ENCODE assay signal across 1 cellular context in the genomic region with DNA sequence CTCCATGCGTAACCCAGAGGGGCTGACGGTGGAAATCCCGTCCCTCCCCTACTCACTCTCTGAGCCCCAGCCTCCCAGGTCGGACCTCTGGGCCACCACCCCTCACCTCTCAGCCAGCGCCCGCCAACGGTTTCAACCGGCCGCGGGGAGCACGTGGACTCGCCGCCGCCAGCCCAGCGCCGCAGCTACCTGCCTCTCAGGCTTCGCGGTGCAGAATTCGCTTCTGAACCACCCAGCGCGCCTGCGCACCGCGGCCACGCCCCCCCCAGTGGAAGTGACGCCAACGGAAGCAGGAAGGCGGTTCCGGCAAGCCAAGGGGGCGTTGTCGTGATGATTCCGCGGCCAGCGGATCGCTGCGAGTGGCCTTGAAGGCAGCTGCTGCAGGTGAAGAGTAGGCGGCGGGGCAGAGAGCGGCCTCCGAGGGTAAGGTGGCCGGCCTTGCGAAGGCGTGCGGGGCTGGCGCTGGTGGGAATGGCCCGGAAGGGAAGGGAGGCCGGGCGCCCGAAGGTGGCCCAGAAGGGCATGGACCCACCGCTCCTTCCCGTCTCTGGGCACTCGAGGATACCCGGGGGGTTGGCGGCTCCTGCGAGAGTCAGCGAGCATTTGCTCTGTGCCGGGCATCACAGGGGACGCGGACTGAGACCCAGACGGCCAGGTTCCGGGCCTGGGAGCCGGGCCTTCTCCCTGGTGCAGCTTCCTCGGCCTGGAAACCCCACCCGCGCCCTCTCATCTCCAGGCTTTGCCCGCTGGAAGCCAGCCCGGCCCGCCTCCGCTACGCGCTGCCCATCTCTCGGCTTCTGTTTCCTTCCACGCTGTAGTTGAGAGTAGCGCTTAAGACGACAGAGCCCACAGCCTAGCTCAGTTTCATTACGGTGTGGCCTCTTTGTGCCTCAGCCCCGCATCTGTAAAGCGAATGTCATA.
TF ChIP-seq lines count a peak whose summit lies in the region.

A gene with protein sequence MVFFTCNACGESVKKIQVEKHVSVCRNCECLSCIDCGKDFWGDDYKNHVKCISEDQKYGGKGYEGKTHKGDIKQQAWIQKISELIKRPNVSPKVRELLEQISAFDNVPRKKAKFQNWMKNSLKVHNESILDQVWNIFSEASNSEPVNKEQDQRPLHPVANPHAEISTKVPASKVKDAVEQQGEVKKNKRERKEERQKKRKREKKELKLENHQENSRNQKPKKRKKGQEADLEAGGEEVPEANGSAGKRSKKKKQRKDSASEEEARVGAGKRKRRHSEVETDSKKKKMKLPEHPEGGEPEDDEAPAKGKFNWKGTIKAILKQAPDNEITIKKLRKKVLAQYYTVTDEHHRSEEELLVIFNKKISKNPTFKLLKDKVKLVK (minus strand): TSS at position 225 of the 921 bp plus-strand sequence. CDS start 6,412 bp downstream, outside the sequence.
A gene with protein sequence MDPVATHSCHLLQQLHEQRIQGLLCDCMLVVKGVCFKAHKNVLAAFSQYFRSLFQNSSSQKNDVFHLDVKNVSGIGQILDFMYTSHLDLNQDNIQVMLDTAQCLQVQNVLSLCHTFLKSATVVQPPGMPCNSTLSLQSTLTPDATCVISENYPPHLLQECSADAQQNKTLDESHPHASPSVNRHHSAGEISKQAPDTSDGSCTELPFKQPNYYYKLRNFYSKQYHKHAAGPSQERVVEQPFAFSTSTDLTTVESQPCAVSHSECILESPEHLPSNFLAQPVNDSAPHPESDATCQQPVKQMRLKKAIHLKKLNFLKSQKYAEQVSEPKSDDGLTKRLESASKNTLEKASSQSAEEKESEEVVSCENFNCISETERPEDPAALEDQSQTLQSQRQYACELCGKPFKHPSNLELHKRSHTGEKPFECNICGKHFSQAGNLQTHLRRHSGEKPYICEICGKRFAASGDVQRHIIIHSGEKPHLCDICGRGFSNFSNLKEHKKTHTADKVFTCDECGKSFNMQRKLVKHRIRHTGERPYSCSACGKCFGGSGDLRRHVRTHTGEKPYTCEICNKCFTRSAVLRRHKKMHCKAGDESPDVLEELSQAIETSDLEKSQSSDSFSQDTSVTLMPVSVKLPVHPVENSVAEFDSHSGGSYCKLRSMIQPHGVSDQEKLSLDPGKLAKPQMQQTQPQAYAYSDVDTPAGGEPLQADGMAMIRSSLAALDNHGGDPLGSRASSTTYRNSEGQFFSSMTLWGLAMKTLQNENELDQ (plus strand): TSS at position 322 of the 921 bp plus-strand sequence. CDS start 9,695 bp downstream, outside the sequence.

TF ChIP-seq in HepG2, 621 proteins besides CTCF, POLR2A, EP300 and RAD21 (continued from another document and continues in another):
- TF ChIP-seq, protein P1, sequence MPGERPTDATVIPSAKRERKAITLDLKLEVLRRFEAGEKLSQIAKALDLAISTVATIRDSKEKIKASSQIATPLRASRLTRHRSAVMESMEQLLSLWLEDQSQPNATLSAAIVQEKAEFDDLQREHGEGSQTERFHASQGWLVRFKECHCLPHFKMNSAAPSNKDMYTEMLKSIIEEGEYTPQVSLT (CRISPR knock-in tag; IDR thresholded peaks at IDR 0.05; ENCODE audit: borderline replicate concordance, low read depth): no peak
- TF ChIP-seq, protein P2, sequence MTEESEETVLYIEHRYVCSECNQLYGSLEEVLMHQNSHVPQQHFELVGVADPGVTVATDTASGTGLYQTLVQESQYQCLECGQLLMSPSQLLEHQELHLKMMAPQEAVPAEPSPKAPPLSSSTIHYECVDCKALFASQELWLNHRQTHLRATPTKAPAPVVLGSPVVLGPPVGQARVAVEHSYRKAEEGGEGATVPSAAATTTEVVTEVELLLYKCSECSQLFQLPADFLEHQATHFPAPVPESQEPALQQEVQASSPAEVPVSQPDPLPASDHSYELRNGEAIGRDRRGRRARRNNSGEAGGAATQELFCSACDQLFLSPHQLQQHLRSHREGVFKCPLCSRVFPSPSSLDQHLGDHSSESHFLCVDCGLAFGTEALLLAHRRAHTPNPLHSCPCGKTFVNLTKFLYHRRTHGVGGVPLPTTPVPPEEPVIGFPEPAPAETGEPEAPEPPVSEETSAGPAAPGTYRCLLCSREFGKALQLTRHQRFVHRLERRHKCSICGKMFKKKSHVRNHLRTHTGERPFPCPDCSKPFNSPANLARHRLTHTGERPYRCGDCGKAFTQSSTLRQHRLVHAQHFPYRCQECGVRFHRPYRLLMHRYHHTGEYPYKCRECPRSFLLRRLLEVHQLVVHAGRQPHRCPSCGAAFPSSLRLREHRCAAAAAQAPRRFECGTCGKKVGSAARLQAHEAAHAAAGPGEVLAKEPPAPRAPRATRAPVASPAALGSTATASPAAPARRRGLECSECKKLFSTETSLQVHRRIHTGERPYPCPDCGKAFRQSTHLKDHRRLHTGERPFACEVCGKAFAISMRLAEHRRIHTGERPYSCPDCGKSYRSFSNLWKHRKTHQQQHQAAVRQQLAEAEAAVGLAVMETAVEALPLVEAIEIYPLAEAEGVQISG (CRISPR knock-in tag; IDR thresholded peaks at IDR 0.05): peak; percentile 87
- no peak for TF ChIP-seq ZNF841 (CRISPR knock-in tag; IDR thresholded peaks at IDR 0.05; ENCODE audit: borderline replicate concordance)
- no peak for TF ChIP-seq PTBP1 (IDR thresholded peaks at IDR 0.05; ENCODE audit: low read depth, low read length, poor library complexity, severe bottlenecking)
- TF ChIP-seq, protein P3, sequence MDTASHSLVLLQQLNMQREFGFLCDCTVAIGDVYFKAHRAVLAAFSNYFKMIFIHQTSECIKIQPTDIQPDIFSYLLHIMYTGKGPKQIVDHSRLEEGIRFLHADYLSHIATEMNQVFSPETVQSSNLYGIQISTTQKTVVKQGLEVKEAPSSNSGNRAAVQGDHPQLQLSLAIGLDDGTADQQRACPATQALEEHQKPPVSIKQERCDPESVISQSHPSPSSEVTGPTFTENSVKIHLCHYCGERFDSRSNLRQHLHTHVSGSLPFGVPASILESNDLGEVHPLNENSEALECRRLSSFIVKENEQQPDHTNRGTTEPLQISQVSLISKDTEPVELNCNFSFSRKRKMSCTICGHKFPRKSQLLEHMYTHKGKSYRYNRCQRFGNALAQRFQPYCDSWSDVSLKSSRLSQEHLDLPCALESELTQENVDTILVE (CRISPR knock-in tag; IDR thresholded peaks at IDR 0.05): no peak
- no peak for TF ChIP-seq NAIF1 (CRISPR knock-in tag; IDR thresholded peaks at IDR 0.05; ENCODE audit: borderline replicate concordance)
- TF ChIP-seq AKAP8 (CRISPR knock-in tag; IDR thresholded peaks at IDR 0.05): no peak; the same call in 1 of the 2 replicates
- TF ChIP-seq SOX13 (IDR thresholded peaks at IDR 0.05): no peak
- peak in 1 of 2 experiments; percentile 11; a peak in 1 of 4 replicates for TF ChIP-seq SOX13 (CRISPR knock-in tag; conservative IDR thresholded peaks at IDR 0.05 in 1 of 2, IDR thresholded peaks at IDR 0.05 in 1 of 2)
- no peak for TF ChIP-seq TMF1 (CRISPR knock-in tag; IDR thresholded peaks at IDR 0.05; ENCODE audit: low read depth)
- TF ChIP-seq ZNF746 (CRISPR knock-in tag; IDR thresholded peaks at IDR 0.05): no peak
- no peak for TF ChIP-seq FOXK2 (IDR thresholded peaks at IDR 0.05)
- TF ChIP-seq ARID2 (CRISPR knock-in tag; IDR thresholded peaks at IDR 0.05; ENCODE audit: borderline replicate concordance): 0 out of 2 replicates have a peak, but pooled peaks have one; percentile 40
- TF ChIP-seq ZNF317 (CRISPR knock-in tag; IDR thresholded peaks at IDR 0.05): no peak
- TF ChIP-seq SMARCC2 (IDR thresholded peaks at IDR 0.05): no peak
- TF ChIP-seq EHMT2 (IDR thresholded peaks at IDR 0.05; ENCODE audit: borderline replicate concordance, low read depth, low read length): no peak
- TF ChIP-seq ZNF253 (CRISPR knock-in tag; IDR thresholded peaks at IDR 0.05; ENCODE audit: borderline replicate concordance): peak; percentile 91; the same call in 1 of the 2 replicates
- no peak for TF ChIP-seq JARID2 (CRISPR knock-in tag; IDR thresholded peaks at IDR 0.05; ENCODE audit: insufficient replicate concordance)
- peak; percentile 93 for TF ChIP-seq YEATS4 (CRISPR knock-in tag; IDR thresholded peaks at IDR 0.05; ENCODE audit: borderline replicate concordance)
- TF ChIP-seq, protein P4, sequence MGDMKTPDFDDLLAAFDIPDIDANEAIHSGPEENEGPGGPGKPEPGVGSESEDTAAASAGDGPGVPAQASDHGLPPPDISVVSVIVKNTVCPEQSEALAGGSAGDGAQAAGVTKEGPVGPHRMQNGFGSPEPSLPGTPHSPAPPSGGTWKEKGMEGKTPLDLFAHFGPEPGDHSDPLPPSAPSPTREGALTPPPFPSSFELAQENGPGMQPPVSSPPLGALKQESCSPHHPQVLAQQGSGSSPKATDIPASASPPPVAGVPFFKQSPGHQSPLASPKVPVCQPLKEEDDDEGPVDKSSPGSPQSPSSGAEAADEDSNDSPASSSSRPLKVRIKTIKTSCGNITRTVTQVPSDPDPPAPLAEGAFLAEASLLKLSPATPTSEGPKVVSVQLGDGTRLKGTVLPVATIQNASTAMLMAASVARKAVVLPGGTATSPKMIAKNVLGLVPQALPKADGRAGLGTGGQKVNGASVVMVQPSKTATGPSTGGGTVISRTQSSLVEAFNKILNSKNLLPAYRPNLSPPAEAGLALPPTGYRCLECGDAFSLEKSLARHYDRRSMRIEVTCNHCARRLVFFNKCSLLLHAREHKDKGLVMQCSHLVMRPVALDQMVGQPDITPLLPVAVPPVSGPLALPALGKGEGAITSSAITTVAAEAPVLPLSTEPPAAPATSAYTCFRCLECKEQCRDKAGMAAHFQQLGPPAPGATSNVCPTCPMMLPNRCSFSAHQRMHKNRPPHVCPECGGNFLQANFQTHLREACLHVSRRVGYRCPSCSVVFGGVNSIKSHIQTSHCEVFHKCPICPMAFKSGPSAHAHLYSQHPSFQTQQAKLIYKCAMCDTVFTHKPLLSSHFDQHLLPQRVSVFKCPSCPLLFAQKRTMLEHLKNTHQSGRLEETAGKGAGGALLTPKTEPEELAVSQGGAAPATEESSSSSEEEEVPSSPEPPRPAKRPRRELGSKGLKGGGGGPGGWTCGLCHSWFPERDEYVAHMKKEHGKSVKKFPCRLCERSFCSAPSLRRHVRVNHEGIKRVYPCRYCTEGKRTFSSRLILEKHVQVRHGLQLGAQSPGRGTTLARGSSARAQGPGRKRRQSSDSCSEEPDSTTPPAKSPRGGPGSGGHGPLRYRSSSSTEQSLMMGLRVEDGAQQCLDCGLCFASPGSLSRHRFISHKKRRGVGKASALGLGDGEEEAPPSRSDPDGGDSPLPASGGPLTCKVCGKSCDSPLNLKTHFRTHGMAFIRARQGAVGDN (CRISPR knock-in tag; IDR thresholded peaks at IDR 0.05): peak; percentile 97
- no peak for TF ChIP-seq TSC22D2 (CRISPR knock-in tag; IDR thresholded peaks at IDR 0.05; ENCODE audit: borderline replicate concordance)
- no peak for TF ChIP-seq FOSL1 (CRISPR knock-in tag; IDR thresholded peaks at IDR 0.05; ENCODE audit: borderline replicate concordance)
- peak; percentile 78; the same call in 1 of the 2 replicates for TF ChIP-seq BRD4 (CRISPR knock-in tag; IDR thresholded peaks at IDR 0.05)
- TF ChIP-seq ZNF607 (CRISPR knock-in tag; IDR thresholded peaks at IDR 0.05; ENCODE audit: borderline replicate concordance): peak; percentile 81; the same call in 1 of the 2 replicates
- TF ChIP-seq FIP1L1 (IDR thresholded peaks at IDR 0.05; ENCODE audit: borderline replicate concordance, insufficient read depth, low read depth, low read length): no peak
- no peak for TF ChIP-seq ZNF569 (CRISPR knock-in tag; IDR thresholded peaks at IDR 0.05; ENCODE audit: borderline replicate concordance)
- no peak for TF ChIP-seq RBM22 (optimal IDR thresholded peaks at IDR 0.05; ENCODE audit: low read length)
- peak; percentile 56; the same call in 1 of the 2 replicates for TF ChIP-seq KLF15 (CRISPR knock-in tag; IDR thresholded peaks at IDR 0.05; ENCODE audit: borderline replicate concordance)
- TF ChIP-seq, protein P5, sequence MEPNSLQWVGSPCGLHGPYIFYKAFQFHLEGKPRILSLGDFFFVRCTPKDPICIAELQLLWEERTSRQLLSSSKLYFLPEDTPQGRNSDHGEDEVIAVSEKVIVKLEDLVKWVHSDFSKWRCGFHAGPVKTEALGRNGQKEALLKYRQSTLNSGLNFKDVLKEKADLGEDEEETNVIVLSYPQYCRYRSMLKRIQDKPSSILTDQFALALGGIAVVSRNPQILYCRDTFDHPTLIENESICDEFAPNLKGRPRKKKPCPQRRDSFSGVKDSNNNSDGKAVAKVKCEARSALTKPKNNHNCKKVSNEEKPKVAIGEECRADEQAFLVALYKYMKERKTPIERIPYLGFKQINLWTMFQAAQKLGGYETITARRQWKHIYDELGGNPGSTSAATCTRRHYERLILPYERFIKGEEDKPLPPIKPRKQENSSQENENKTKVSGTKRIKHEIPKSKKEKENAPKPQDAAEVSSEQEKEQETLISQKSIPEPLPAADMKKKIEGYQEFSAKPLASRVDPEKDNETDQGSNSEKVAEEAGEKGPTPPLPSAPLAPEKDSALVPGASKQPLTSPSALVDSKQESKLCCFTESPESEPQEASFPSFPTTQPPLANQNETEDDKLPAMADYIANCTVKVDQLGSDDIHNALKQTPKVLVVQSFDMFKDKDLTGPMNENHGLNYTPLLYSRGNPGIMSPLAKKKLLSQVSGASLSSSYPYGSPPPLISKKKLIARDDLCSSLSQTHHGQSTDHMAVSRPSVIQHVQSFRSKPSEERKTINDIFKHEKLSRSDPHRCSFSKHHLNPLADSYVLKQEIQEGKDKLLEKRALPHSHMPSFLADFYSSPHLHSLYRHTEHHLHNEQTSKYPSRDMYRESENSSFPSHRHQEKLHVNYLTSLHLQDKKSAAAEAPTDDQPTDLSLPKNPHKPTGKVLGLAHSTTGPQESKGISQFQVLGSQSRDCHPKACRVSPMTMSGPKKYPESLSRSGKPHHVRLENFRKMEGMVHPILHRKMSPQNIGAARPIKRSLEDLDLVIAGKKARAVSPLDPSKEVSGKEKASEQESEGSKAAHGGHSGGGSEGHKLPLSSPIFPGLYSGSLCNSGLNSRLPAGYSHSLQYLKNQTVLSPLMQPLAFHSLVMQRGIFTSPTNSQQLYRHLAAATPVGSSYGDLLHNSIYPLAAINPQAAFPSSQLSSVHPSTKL (CRISPR knock-in tag; IDR thresholded peaks at IDR 0.05): peak; percentile 49; the same call in 1 of the 2 replicates
- TF ChIP-seq ZNF20 (CRISPR knock-in tag; IDR thresholded peaks at IDR 0.05): no peak
- TF ChIP-seq ETV6 (CRISPR knock-in tag; conservative IDR thresholded peaks at IDR 0.05): no peak
- no peak for TF ChIP-seq CEBPB (IDR thresholded peaks at IDR 0.05; ENCODE audit: borderline replicate concordance, low read depth, low read length)
- TF ChIP-seq MAFG (CRISPR knock-in tag; IDR thresholded peaks at IDR 0.05): no peak
- no peak for TF ChIP-seq FOXM1 (CRISPR knock-in tag; IDR thresholded peaks at IDR 0.05)
- no peak for TF ChIP-seq TBP (CRISPR knock-in tag; IDR thresholded peaks at IDR 0.05)
- no peak for TF ChIP-seq ZNF546 (CRISPR knock-in tag; conservative IDR thresholded peaks at IDR 0.05)
- TF ChIP-seq ZNF552 (CRISPR knock-in tag; IDR thresholded peaks at IDR 0.05; ENCODE audit: borderline replicate concordance): no peak
- TF ChIP-seq ZNF432 (CRISPR knock-in tag; IDR thresholded peaks at IDR 0.05; ENCODE audit: borderline replicate concordance): no peak
- TF ChIP-seq ZBTB8A (CRISPR knock-in tag; IDR thresholded peaks at IDR 0.05; ENCODE audit: borderline replicate concordance, low read depth): no peak; the same call in 1 of the 2 replicates
- TF ChIP-seq ZNF251 (CRISPR knock-in tag; IDR thresholded peaks at IDR 0.05): no peak
- peak; percentile 77 for TF ChIP-seq MEF2D (CRISPR knock-in tag; IDR thresholded peaks at IDR 0.05)
- peak; percentile 51; the same call in 1 of the 2 replicates for TF ChIP-seq FOSL2 (CRISPR knock-in tag; IDR thresholded peaks at IDR 0.05)
- TF ChIP-seq HMG20A (CRISPR knock-in tag; IDR thresholded peaks at IDR 0.05; ENCODE audit: borderline replicate concordance): no peak
- TF ChIP-seq, protein P6, sequence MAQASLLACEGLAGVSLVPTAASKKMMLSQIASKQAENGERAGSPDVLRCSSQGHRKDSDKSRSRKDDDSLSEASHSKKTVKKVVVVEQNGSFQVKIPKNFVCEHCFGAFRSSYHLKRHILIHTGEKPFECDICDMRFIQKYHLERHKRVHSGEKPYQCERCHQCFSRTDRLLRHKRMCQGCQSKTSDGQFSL (CRISPR knock-in tag; IDR thresholded peaks at IDR 0.05): peak; percentile 96
- no peak for TF ChIP-seq DNMT3B (CRISPR knock-in tag; conservative IDR thresholded peaks at IDR 0.05)
